9 cellular contexts compared by ENCODE assay signal in the genomic region with DNA sequence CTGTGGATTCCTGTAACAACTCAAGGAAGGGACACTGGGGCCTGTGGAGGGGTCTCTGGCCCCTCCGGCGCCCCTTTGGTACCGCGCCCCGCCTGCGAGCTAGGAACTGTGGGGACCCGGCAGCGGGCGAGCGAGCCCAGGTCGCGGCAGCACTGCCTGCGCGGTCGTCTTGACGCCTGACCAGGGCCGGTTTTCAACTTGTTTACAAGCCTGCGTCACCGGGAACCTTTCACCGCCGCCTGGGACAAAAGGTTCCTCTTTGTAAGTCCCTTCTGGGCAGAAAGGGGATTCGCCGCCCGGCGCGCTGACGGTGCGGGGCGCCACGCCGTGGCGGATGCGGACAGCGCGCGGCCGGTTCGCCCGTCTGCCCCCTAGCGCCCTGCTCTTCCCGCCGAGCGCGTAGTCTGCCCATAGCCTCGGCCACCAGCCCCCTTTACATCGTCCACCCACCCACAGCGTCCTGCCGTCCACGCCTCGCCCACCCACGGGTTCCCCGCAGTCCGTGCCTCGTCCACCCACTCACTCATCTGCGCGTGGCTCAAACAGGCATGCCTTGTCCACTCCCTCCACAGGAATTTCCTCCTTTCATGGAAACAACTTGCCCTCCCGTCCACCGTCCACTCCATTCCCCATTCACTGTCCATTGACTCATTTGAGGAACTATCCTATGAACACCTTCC. TPM values are rescaled to one million over a fixed set of nuclear protein-coding genes. Genes with fewer than 3 reads are reported as not detected.
DNase-seq lines count a peak whose midpoint lies in the region; ATAC-seq and TF ChIP-seq lines count a peak whose summit lies in the region.
"Had no signal": no experiment of that assay in that cellular context is flagged by ENCODE, and none has a peak within 500 bp of the region (broad histone marks: within the 10 kb centered on the region; RNA-seq: fewer than 3 reads in every experiment).

No MANE protein-coding gene starts in this region.

- no peaks in the 10 kb centered on the region for H3K9me3 Mint-ChIP-seq in activated T-helper 1 cell treated with anti-CD3 and anti-CD28 coated beads, Interleukin-12 subunit alpha, Interleukin-12 subunit beta, Interleukin-2, Interleukin-4 antibody, amounts not matched to agents 30 ng/mL and 10 ng/mL and 1 ng/mL, durations not matched to agents 14 hours and 24 hours and 36 hours
- H3K9me3 Mint-ChIP-seq in natural killer cell treated with Interleukin-12 subunit alpha and Interleukin-12 subunit beta and Interleukin-15 and Interleukin-18, amount 100 ng/mL, for 72 hours = no peaks in the 10 kb centered on the region

- peaks cover 30% of the 10 kb centered on the region for H3K27me3 Mint-ChIP-seq in activated T-helper 1 cell treated with anti-CD3 and anti-CD28 coated beads, Interleukin-12 subunit alpha, Interleukin-12 subunit beta, Interleukin-2, Interleukin-4 antibody, amounts not matched to agents 30 ng/mL and 10 ng/mL and 1 ng/mL, durations not matched to agents 14 hours and 24 hours and 36 hours (ENCODE audit: insufficient read depth)
- peaks cover 50 to 60% of the 10 kb centered on the region in 2 donors for H3K27me3 Mint-ChIP-seq in natural killer cell treated with Interleukin-12 subunit alpha and Interleukin-12 subunit beta and Interleukin-15 and Interleukin-18, amount 100 ng/mL, for 72 hours

- ATAC-seq in HG03135 (IDR thresholded peaks at IDR 0.05; ENCODE audit: unreplicated experiment) = peak; percentile 57
- peak; percentile 70 for ATAC-seq in foreskin keratinocyte
- peak; percentile 56 to 80 for ATAC-seq in natural killer cell treated with Interleukin-12 subunit alpha and Interleukin-12 subunit beta and Interleukin-15 and Interleukin-18, amount 100 ng/mL, for 72 hours

- H3K36me3 ChIP-seq in testis (ENCODE audit: low read depth, missing control alignments) = no peaks in the 10 kb centered on the region

- H3K27ac ChIP-seq in foreskin keratinocyte (peak overlapping the region; percentile 46), testis (peak overlapping the region; percentile 31 to 73)

- 1 to 3% methylated on average over 28 to 58 of the region's 58 CpGs for WGBS in testis, 2 donors

- H3K9me3 ChIP-seq in testis = no peaks in the 10 kb centered on the region

- no peaks in the 10 kb centered on the region for H3K36me3 Mint-ChIP-seq in activated T-helper 1 cell treated with anti-CD3 and anti-CD28 coated beads, Interleukin-12 subunit alpha, Interleukin-12 subunit beta, Interleukin-2, Interleukin-4 antibody, amounts not matched to agents 30 ng/mL and 10 ng/mL and 1 ng/mL, durations not matched to agents 14 hours and 24 hours and 36 hours (ENCODE audit: low read depth)
- H3K36me3 Mint-ChIP-seq in natural killer cell treated with Interleukin-12 subunit alpha and Interleukin-12 subunit beta and Interleukin-15 and Interleukin-18, amount 100 ng/mL, for 72 hours = no peaks in the 10 kb centered on the region
- H3K36me3 Mint-ChIP-seq: CD4-positive, alpha-beta memory T cell had no signal

- TF ChIP-seq POLR2A in testis (IDR thresholded peaks at IDR 0.05) = no peak

- DNase-seq in NCI-H524 (lab: John Stamatoyannopoulos, UW) = peak; percentile 75 to 83
- no peak for DNase-seq in NCI-H524 treated with DMSO at 0.1 percent for 48 hours (lab: John Stamatoyannopoulos, UW)
- DNase-seq in NCI-H774 (lab: John Stamatoyannopoulos, UW) = peak; percentile 79
- peak; percentile 3 for DNase-seq in activated T-helper 1 cell treated with anti-CD3 and anti-CD28 coated beads, Interleukin-12 subunit alpha, Interleukin-12 subunit beta, Interleukin-2, Interleukin-4 antibody, amounts not matched to agents 30 ng/mL and 10 ng/mL and 1 ng/mL, durations not matched to agents 14 hours and 24 hours and 36 hours (ENCODE audit: low spot score)
- peak; percentile 32 to 53 for DNase-seq in foreskin keratinocyte
- no peak for DNase-seq in natural killer cell treated with Interleukin-12 subunit alpha and Interleukin-12 subunit beta and Interleukin-15 and Interleukin-18, amount 100 ng/mL, for 72 hours (ENCODE audit: low spot score)
- peak; percentile 96 for DNase-seq in testis

- H3K4me1 ChIP-seq in foreskin keratinocyte (no peaks in the 10 kb centered on the region), testis (no peaks in the 10 kb centered on the region)

- intact Hi-C loops in activated T-helper 1 cell treated with anti-CD3 and anti-CD28 coated beads, Interleukin-12 subunit alpha, Interleukin-12 subunit beta, Interleukin-2, Interleukin-4 antibody, amounts not matched to agents 30 ng/mL and 10 ng/mL and 1 ng/mL, durations not matched to agents 14 hours and 24 hours and 36 hours (cut with micrococcal nuclease) = loop anchor here (1.0 kb wide), 1 partner anchor 143 kb away; no protein-coding TSS in a partner anchor
- intact Hi-C loops in testis (cut with DNase I; ENCODE audit: low total_unique reads) = no loop called here

- TF ChIP-seq CTCF in foreskin keratinocyte (conservative IDR thresholded peaks at IDR 0.05) (peak; percentile 99), testis (IDR thresholded peaks at IDR 0.05) (peak; percentile 92 to 99 (median 97))

- H3K27ac Mint-ChIP-seq in activated T-helper 1 cell treated with anti-CD3 and anti-CD28 coated beads, Interleukin-12 subunit alpha, Interleukin-12 subunit beta, Interleukin-2, Interleukin-4 antibody, amounts not matched to agents 30 ng/mL and 10 ng/mL and 1 ng/mL, durations not matched to agents 14 hours and 24 hours and 36 hours = no peak overlapping the region
- no peak overlapping the region for H3K27ac Mint-ChIP-seq in natural killer cell treated with Interleukin-12 subunit alpha and Interleukin-12 subunit beta and Interleukin-15 and Interleukin-18, amount 100 ng/mL, for 72 hours

- H3K27me3 ChIP-seq in foreskin keratinocyte (peaks cover 45% of the 10 kb centered on the region), testis (no peaks in the 10 kb centered on the region)

- peak overlapping the region; percentile 3 to 21 for H3K4me3 ChIP-seq in testis

- H3K4me3 Mint-ChIP-seq in activated T-helper 1 cell treated with anti-CD3 and anti-CD28 coated beads, Interleukin-12 subunit alpha, Interleukin-12 subunit beta, Interleukin-2, Interleukin-4 antibody, amounts not matched to agents 30 ng/mL and 10 ng/mL and 1 ng/mL, durations not matched to agents 14 hours and 24 hours and 36 hours = no peak overlapping the region
- H3K4me3 Mint-ChIP-seq in natural killer cell treated with Interleukin-12 subunit alpha and Interleukin-12 subunit beta and Interleukin-15 and Interleukin-18, amount 100 ng/mL, for 72 hours = no peak overlapping the region

- H3K4me1 Mint-ChIP-seq in activated T-helper 1 cell treated with anti-CD3 and anti-CD28 coated beads, Interleukin-12 subunit alpha, Interleukin-12 subunit beta, Interleukin-2, Interleukin-4 antibody, amounts not matched to agents 30 ng/mL and 10 ng/mL and 1 ng/mL, durations not matched to agents 14 hours and 24 hours and 36 hours (ENCODE audit: low read depth) = peaks cover 5% of the 10 kb centered on the region
- H3K4me1 Mint-ChIP-seq in natural killer cell treated with Interleukin-12 subunit alpha and Interleukin-12 subunit beta and Interleukin-15 and Interleukin-18, amount 100 ng/mL, for 72 hours (ENCODE audit: low read depth in 2 of 2) = peaks cover 0 to 4% of the 10 kb centered on the region in 2 donors

RNA-seq across cellular contexts. Expression of a gene that starts 5.5 kb away (rescaled TPM):
- total RNA-seq in activated T-helper 1 cell treated with anti-CD3 and anti-CD28 coated beads, Interleukin-12 subunit alpha, Interleukin-12 subunit beta, Interleukin-2, Interleukin-4 antibody, amounts not matched to agents 30 ng/mL and 10 ng/mL and 1 ng/mL, durations not matched to agents 14 hours and 24 hours and 36 hours = not detected in 2 replicates
- not detected in 2 replicates for total RNA-seq in foreskin keratinocyte
- polyA plus RNA-seq in foreskin keratinocyte = not detected in 2 replicates
- not detected for total RNA-seq in natural killer cell treated with Interleukin-12 subunit alpha and Interleukin-12 subunit beta and Interleukin-15 and Interleukin-18, amount 100 ng/mL, for 72 hours
- total RNA-seq in testis = 10 to 100 TPM; 21.4 to 56.2 TPM
- polyA plus RNA-seq in testis (ENCODE audit: insufficient read depth, low read depth, low replicate concordance) = 74.2 TPM
- total RNA-seq: CD4-positive, alpha-beta memory T cell had no signal
- polyA plus RNA-seq: CD4-positive, alpha-beta memory T cell had no signal

RNA-seq across cellular contexts. Expression of a gene that starts 32.0 kb away (rescaled TPM):
- 0.08 and 0.22 TPM in 2 replicates for total RNA-seq in activated T-helper 1 cell treated with anti-CD3 and anti-CD28 coated beads, Interleukin-12 subunit alpha, Interleukin-12 subunit beta, Interleukin-2, Interleukin-4 antibody, amounts not matched to agents 30 ng/mL and 10 ng/mL and 1 ng/mL, durations not matched to agents 14 hours and 24 hours and 36 hours
- 0.11 TPM in 1 of 2 replicates, not detected in the other for total RNA-seq in foreskin keratinocyte
- polyA plus RNA-seq in foreskin keratinocyte = 0.06 TPM in 1 of 2 replicates, not detected in the other
- total RNA-seq in natural killer cell treated with Interleukin-12 subunit alpha and Interleukin-12 subunit beta and Interleukin-15 and Interleukin-18, amount 100 ng/mL, for 72 hours = under 1 TPM in 1 of 2 donors, not detected in 1; 0.26 TPM
- 10 to 100 TPM; 32.0 to 36.1 TPM for total RNA-seq in testis
- 8.5 TPM for polyA plus RNA-seq in testis (ENCODE audit: insufficient read depth, low read depth, low replicate concordance)
- polyA plus RNA-seq: CD4-positive, alpha-beta memory T cell had no signal

Comparison
In these comparisons a context has a peak if more than half of its experiments do, and no peak if none do; other contexts are left out.
1. DNase-seq: peak in NCI-H524 (2 of 2), NCI-H774 (single experiment), activated T-helper 1 cell treated with anti-CD3 and anti-CD28 coated beads, Interleukin-12 subunit alpha, Interleukin-12 subunit beta, Interleukin-2, Interleukin-4 antibody, amounts not matched to agents 30 ng/mL and 10 ng/mL and 1 ng/mL, durations not matched to agents 14 hours and 24 hours and 36 hours (single experiment), foreskin keratinocyte (2 of 2) and testis (single experiment); none in NCI-H524 treated with DMSO at 0.1 percent for 48 hours (single experiment) and natural killer cell treated with Interleukin-12 subunit alpha and Interleukin-12 subunit beta and Interleukin-15 and Interleukin-18, amount 100 ng/mL, for 72 hours (single experiment).
2. RNA of a gene that starts 5.5 kb away (total RNA-seq): 21.4 to 56.2 TPM in testis; not detected in activated T-helper 1 cell treated with anti-CD3 and anti-CD28 coated beads, Interleukin-12 subunit alpha, Interleukin-12 subunit beta, Interleukin-2, Interleukin-4 antibody, amounts not matched to agents 30 ng/mL and 10 ng/mL and 1 ng/mL, durations not matched to agents 14 hours and 24 hours and 36 hours, not detected in foreskin keratinocyte and not detected in natural killer cell treated with Interleukin-12 subunit alpha and Interleukin-12 subunit beta and Interleukin-15 and Interleukin-18, amount 100 ng/mL, for 72 hours; every median in the first group is over 10 times any median in the second.
3. RNA of a gene that starts 32.0 kb away (total RNA-seq): 32.0 to 36.1 TPM in testis; 0.26 TPM in natural killer cell treated with Interleukin-12 subunit alpha and Interleukin-12 subunit beta and Interleukin-15 and Interleukin-18, amount 100 ng/mL, for 72 hours, 0.11 TPM in foreskin keratinocyte and 0.08 to 0.22 TPM in activated T-helper 1 cell treated with anti-CD3 and anti-CD28 coated beads, Interleukin-12 subunit alpha, Interleukin-12 subunit beta, Interleukin-2, Interleukin-4 antibody, amounts not matched to agents 30 ng/mL and 10 ng/mL and 1 ng/mL, durations not matched to agents 14 hours and 24 hours and 36 hours; every median in the first group is over 10 times any median in the second.
4. Peak in every context shown above with its lines, with median percentiles within 50 percentile points of each other: ATAC-seq.